ENCODE assay signal across 14 cellular contexts in genomic region chr3:129614927-129615363, GRCh38. TPM values are rescaled to one million over a fixed set of nuclear protein-coding genes. Genes with fewer than 3 reads are reported as not detected.
DNase-seq lines count a peak whose midpoint lies in the region; ATAC-seq and TF ChIP-seq lines count a peak whose summit lies in the region.
"Had no signal": no experiment of that assay in that cellular context is flagged by ENCODE, and none has a peak within 500 bp of the region (broad histone marks: within the 10 kb centered on the region; RNA-seq: fewer than 3 reads in every experiment).

No MANE protein-coding gene starts in this region.

- peaks cover 9% of the 10 kb centered on the region for H3K4me1 Mint-ChIP-seq in activated CD4-positive, alpha-beta memory T cell treated with anti-CD3 and anti-CD28 coated beads, Interleukin-2, amount 10 ng/mL, durations not matched to agents 7 days and 5 days

- H3K4me1 ChIP-seq in subcutaneous abdominal adipose tissue (ENCODE audit: control insufficient read depth in 5 of 5, insufficient read depth in 5 of 5, low read length in 5 of 5), result peaks cover 17 to 93% (median 79%) of the 10 kb centered on the region in 5 donors

- no peaks in the 10 kb centered on the region for H3K27me3 Mint-ChIP-seq in activated CD4-positive, alpha-beta memory T cell treated with anti-CD3 and anti-CD28 coated beads, Interleukin-2, amount 10 ng/mL, durations not matched to agents 7 days and 5 days

- no peak for TF ChIP-seq CTCF in coronary artery (IDR thresholded peaks at IDR 0.05)

- CTCF ChIA-PET in activated CD4-positive, alpha-beta memory T cell treated with anti-CD3 and anti-CD28 coated beads, Interleukin-2, amount 10 ng/mL, durations not matched to agents 7 days and 5 days (lab: Charles Lee), result no interaction called here

- H3K27ac Mint-ChIP-seq in activated CD4-positive, alpha-beta memory T cell treated with anti-CD3 and anti-CD28 coated beads, Interleukin-2, amount 10 ng/mL, durations not matched to agents 7 days and 5 days, result no peak overlapping the region
- H3K27ac Mint-ChIP-seq: activated naive CD8-positive, alpha-beta T cell treated with anti-CD3 and anti-CD28 coated beads, Interleukin-2, amount 10 ng/mL, durations not matched to agents 7 days and 5 days had no signal

- no peaks in the 10 kb centered on the region for H3K36me3 Mint-ChIP-seq in activated CD4-positive, alpha-beta memory T cell treated with anti-CD3 and anti-CD28 coated beads, Interleukin-2, amount 10 ng/mL, durations not matched to agents 7 days and 5 days (ENCODE audit: low read depth)
- H3K36me3 Mint-ChIP-seq: activated naive CD8-positive, alpha-beta T cell treated with anti-CD3 and anti-CD28 coated beads, Interleukin-2, amount 10 ng/mL, durations not matched to agents 7 days and 5 days had no signal

- H3K9ac ChIP-seq in subcutaneous abdominal adipose tissue (ENCODE audit: low read length in 5 of 5), result no peak overlapping the region

- H3K9me3 ChIP-seq in subcutaneous abdominal adipose tissue (ENCODE audit: control insufficient read depth in 5 of 5, low read length in 5 of 5), result no peaks in the 10 kb centered on the region

- H3K27me3 ChIP-seq in subcutaneous abdominal adipose tissue (ENCODE audit: control insufficient read depth in 5 of 5, insufficient read depth in 4 of 5, low read length in 5 of 5), result no peaks in the 10 kb centered on the region

- peak overlapping the region; percentile 24 for H3K27ac ChIP-seq in caudate nucleus (ENCODE audit: low read depth, low read length)
- peak overlapping the region; percentile 71 for H3K27ac ChIP-seq in subcutaneous abdominal adipose tissue (ENCODE audit: low read depth, low read length)
- peak overlapping the region in 1 of 2 donors; percentile 75 for H3K27ac ChIP-seq in coronary artery
- H3K27ac ChIP-seq: C4-2B, PC-9 had no signal

- no peak overlapping the region for H3K4me3 Mint-ChIP-seq in activated CD4-positive, alpha-beta memory T cell treated with anti-CD3 and anti-CD28 coated beads, Interleukin-2, amount 10 ng/mL, durations not matched to agents 7 days and 5 days
- H3K4me3 Mint-ChIP-seq: activated naive CD8-positive, alpha-beta T cell treated with anti-CD3 and anti-CD28 coated beads, Interleukin-2, amount 10 ng/mL, durations not matched to agents 7 days and 5 days had no signal

- no peaks in the 10 kb centered on the region for H3K36me3 ChIP-seq in subcutaneous abdominal adipose tissue (ENCODE audit: control insufficient read depth in 5 of 5, insufficient read depth in 5 of 5, low read length in 5 of 5)

- POLR2A ChIA-PET in activated CD4-positive, alpha-beta memory T cell treated with anti-CD3 and anti-CD28 coated beads, Interleukin-2, amount 10 ng/mL, durations not matched to agents 7 days and 5 days (lab: Charles Lee), result no interaction called here

- H3K4me3 ChIP-seq in subcutaneous abdominal adipose tissue (ENCODE audit: low read depth in 1 of 5, low read length in 5 of 5), result no peak overlapping the region
- no peak overlapping the region for H3K4me3 ChIP-seq in coronary artery
- H3K4me3 ChIP-seq: PC-9 had no signal

- DNase-seq in HT-29 (ENCODE audit: low spot score) (peak; percentile 56), caudate nucleus (lab: John Stamatoyannopoulos, UW) (no peak), left lobe of liver (ENCODE audit: low spot score) (no peak), coronary artery (ENCODE audit: low spot score) (no peak)
- no peak for DNase-seq in activated CD4-positive, alpha-beta memory T cell treated with anti-CD3 and anti-CD28 coated beads, Interleukin-2, amount 10 ng/mL, durations not matched to agents 7 days and 5 days
- DNase-seq in activated effector memory CD4-positive, alpha-beta T cell treated with anti-CD3 and anti-CD28 coated beads, Interleukin-2, amount 50 U/mL, for 16 hours, result no peak
- DNase-seq: activated naive CD8-positive, alpha-beta T cell treated with anti-CD3 and anti-CD28 coated beads, Interleukin-2, amount 10 ng/mL, durations not matched to agents 7 days and 5 days; GF-D8; NCI-H1105 treated with DMSO at 0.1 percent for 48 hours; NCI-H446; PC-9 had no signal

- no peaks in the 10 kb centered on the region for H3K9me3 Mint-ChIP-seq in activated CD4-positive, alpha-beta memory T cell treated with anti-CD3 and anti-CD28 coated beads, Interleukin-2, amount 10 ng/mL, durations not matched to agents 7 days and 5 days
- H3K9me3 Mint-ChIP-seq: activated naive CD8-positive, alpha-beta T cell treated with anti-CD3 and anti-CD28 coated beads, Interleukin-2, amount 10 ng/mL, durations not matched to agents 7 days and 5 days had no signal

- ATAC-seq in left lobe of liver (peak; percentile 57), HG02763 (IDR thresholded peaks at IDR 0.05; ENCODE audit: unreplicated experiment) (no peak)

RNA-seq across cellular contexts. Expression of gene PLXND1, which starts 8.5 kb away (rescaled TPM):
- total RNA-seq in HT-29 (2014; rRNA removed; shearing (Covaris generic)), result 23.8 and 30.5 TPM in 2 replicates
- 29.5 TPM for total RNA-seq in left lobe of liver
- 10 to 100 TPM; 13.4 to 18.0 TPM for total RNA-seq in activated CD4-positive, alpha-beta memory T cell treated with anti-CD3 and anti-CD28 coated beads, Interleukin-2, amount 10 ng/mL, durations not matched to agents 7 days and 5 days
